Comparison of ENCODE assay signal across 19 cellular contexts in genomic region chr17:63837480-63837879, GRCh38. TPM values are rescaled to one million over a fixed set of nuclear protein-coding genes. Genes with fewer than 3 reads are reported as not detected.
A peak's percentile ranks its signal among the peaks of the same experiment; 100 is the strongest.
DNase-seq lines count a peak whose midpoint lies in the region; ATAC-seq, FAIRE-seq and TF ChIP-seq lines count a peak whose summit lies in the region.
"Had no signal": no experiment of that assay in that cellular context is flagged by ENCODE, and none has a peak within 500 bp of the region (broad histone marks: within the 10 kb centered on the region; RNA-seq: fewer than 3 reads in every experiment).

No MANE protein-coding gene starts in this region.

- H3K9me3 Mint-ChIP-seq in MCF 10A (ENCODE audit: unreplicated experiment): no peaks in the 10 kb centered on the region
- no peaks in the 10 kb centered on the region for H3K9me3 Mint-ChIP-seq in effector memory CD8-positive, alpha-beta T cell
- no peaks in the 10 kb centered on the region for H3K9me3 Mint-ChIP-seq in CD8-positive, alpha-beta memory T cell

- dilution Hi-C loops in mammary epithelial cell (cut with HindIII; ENCODE audit: low sequenced_read_pairs): loop anchor here (5.0 kb wide), 1 partner anchor 70 kb away; no protein-coding TSS in a partner anchor

- BruUV-seq in MCF 10A (replicated peaks; lab: Mats Ljungman, UMichigan) (no TSS peak), mammary epithelial cell (replicated peaks; lab: Mats Ljungman, UMichigan) (no TSS peak)

- H3K4me1 ChIP-seq in mammary epithelial cell (ENCODE audit: insufficient read depth, low read length) (peaks cover 46% of the 10 kb centered on the region), prostate gland (replicated peaks) (peaks cover 40% of the 10 kb centered on the region), upper lobe of right lung (peaks cover 49% of the 10 kb centered on the region)
- peaks cover 48% of the 10 kb centered on the region for H3K4me1 ChIP-seq in CD8-positive, alpha-beta memory T cell (ENCODE audit: insufficient read depth, low read length)

- H4K20me1 ChIP-seq in mammary epithelial cell (ENCODE audit: insufficient read depth, low read length): no peaks in the 10 kb centered on the region

- DNase-seq in MCF 10A (ENCODE audit: unreplicated experiment) (no peak), mammary epithelial cell (no peak), prostate gland (ENCODE audit: low spot score) (no peak), upper lobe of right lung (no peak), brain microvascular endothelial cell (no peak), GM12892 (ENCODE audit: insufficient read length) (no peak)
- DNase-seq in effector memory CD8-positive, alpha-beta T cell: no peak
- DNase-seq in CD8-positive, alpha-beta memory T cell: no peak
- DNase-seq: activated CD4-positive, alpha-beta T cell treated with anti-CD3 and anti-CD28 coated beads for 36 hours; NCI-H1048; NCI-H2171 treated with DMSO at 0.1 percent for 48 hours; occipital lobe; stimulated activated CD4-positive, alpha-beta T cell treated with anti-CD3 and anti-CD28 coated beads, Interleukin-12 subunit alpha, Interleukin-12 subunit beta, amount 100 ng/mL, for 4 hours had no signal

- in situ Hi-C loops in mammary epithelial cell (cut with MboI; ENCODE audit: low sequenced_read_pairs in 2 of 2): no loop called here
- in situ Hi-C loops in brain microvascular endothelial cell (cut with HindIII; ENCODE audit: low pct_ligation_motif_present, low sequenced_read_pairs): no loop called here

- peaks cover 25% of the 10 kb centered on the region for H3K4me1 Mint-ChIP-seq in MCF 10A (ENCODE audit: insufficient read depth, unreplicated experiment)
- peaks cover 34 to 38% of the 10 kb centered on the region in 2 donors for H3K4me1 Mint-ChIP-seq in effector memory CD8-positive, alpha-beta T cell (ENCODE audit: low read depth in 2 of 2)
- peaks cover 41 to 57% (median 49%) of the 10 kb centered on the region in 3 donors for H3K4me1 Mint-ChIP-seq in CD8-positive, alpha-beta memory T cell

- no peak for TF ChIP-seq CTCF in MCF 10A (IDR thresholded peaks at IDR 0.05; ENCODE audit: unreplicated experiment)
- TF ChIP-seq CTCF in mammary epithelial cell (conservative IDR thresholded peaks at IDR 0.05 in 1 of 2, IDR thresholded peaks at IDR 0.05 in 1 of 2; ENCODE audit: extremely low read depth in 1 of 2, insufficient read depth in 1 of 2, low read depth in 1 of 2, low read length in 2 of 2): no peak
- TF ChIP-seq CTCF in prostate gland (IDR thresholded peaks at IDR 0.05): no peak
- no peak for TF ChIP-seq CTCF in upper lobe of right lung (IDR thresholded peaks at IDR 0.05)
- no peak for TF ChIP-seq CTCF in brain microvascular endothelial cell (IDR thresholded peaks at IDR 0.05; ENCODE audit: low read depth, low read length, missing control alignments)

- no peak overlapping the region for H3K4me2 ChIP-seq in mammary epithelial cell (ENCODE audit: insufficient read depth, low read depth, low read length)

- CTCF ChIA-PET in MCF 10A (lab: Yijun Ruan, JAX) (interaction anchor here (0.7 to 1.5 kb wide), 3 partner anchors 10 to 57 kb away, joined by 3 to 4 read pairs (median 4); partner anchors contain the start of gene FTSJ3), mammary epithelial cell (lab: Charles Lee; ENCODE audit: low non-redundant PET) (no interaction called here)
- CTCF ChIA-PET in CD8-positive, alpha-beta memory T cell (lab: Charles Lee): interaction anchor here (1.0 to 6.8 kb wide), 4 partner anchors 9 to 127 kb away, joined by 3 to 48 read pairs (median 10); partner anchors contain the start of genes FTSJ3 and PSMC5

- H3K27me3 Mint-ChIP-seq in MCF 10A (ENCODE audit: insufficient read depth, unreplicated experiment): no peaks in the 10 kb centered on the region
- no peaks in the 10 kb centered on the region for H3K27me3 Mint-ChIP-seq in effector memory CD8-positive, alpha-beta T cell
- peaks cover 0 to 1% of the 10 kb centered on the region in 2 donors for H3K27me3 Mint-ChIP-seq in CD8-positive, alpha-beta memory T cell
- H3K27me3 Mint-ChIP-seq: activated CD4-positive, alpha-beta T cell treated with anti-CD3 and anti-CD28 coated beads for 36 hours had no signal

- intact Hi-C loops in MCF 10A (cut with micrococcal nuclease) (loop anchor here (5.0 kb wide), 1 partner anchor 1165 kb away; no protein-coding TSS in a partner anchor), mammary epithelial cell (cut with micrococcal nuclease) (loop anchor here (10.0 kb wide), 1 partner anchor 413 kb away; no protein-coding TSS in a partner anchor), prostate gland (cut with DNase I) (no loop called here), upper lobe of right lung (cut with DNase I) (no loop called here)

- POLR2A ChIA-PET in MCF 10A (lab: Yijun Ruan, JAX): interaction anchor here (1.5 to 9.6 kb wide), 4 partner anchors 10 to 97 kb away, joined by 4 to 187 read pairs (median 8); partner anchors contain the start of genes FTSJ3 and PSMC5
- POLR2A ChIA-PET in CD8-positive, alpha-beta memory T cell (lab: Charles Lee): no interaction called here

- H3K9ac ChIP-seq in mammary epithelial cell (ENCODE audit: insufficient read depth, low read length): no peak overlapping the region

- H3K27ac Mint-ChIP-seq in MCF 10A (ENCODE audit: low read depth, unreplicated experiment): peak overlapping the region; percentile 89
- H3K27ac Mint-ChIP-seq in effector memory CD8-positive, alpha-beta T cell: peak overlapping the region; percentile 68 to 78
- H3K27ac Mint-ChIP-seq in CD8-positive, alpha-beta memory T cell: no peak overlapping the region

- TF ChIP-seq POLR2A in prostate gland (IDR thresholded peaks at IDR 0.05) (no peak), GM12892 (IDR thresholded peaks at IDR 0.05; ENCODE audit: low read depth, low read length) (no peak)

- no peak overlapping the region for H3K4me3 ChIP-seq in mammary epithelial cell (replicated peaks in 1 of 3; ENCODE audit: insufficient read depth in 1 of 3, low read depth in 2 of 3, low read length in 3 of 3)
- no peak overlapping the region for H3K4me3 ChIP-seq in prostate gland
- H3K4me3 ChIP-seq in upper lobe of right lung: no peak overlapping the region
- no peak overlapping the region for H3K4me3 ChIP-seq in brain microvascular endothelial cell (ENCODE audit: low read depth, low read length)
- no peak overlapping the region for H3K4me3 ChIP-seq in CD8-positive, alpha-beta memory T cell (ENCODE audit: low read length)

- H3K9me3 ChIP-seq in mammary epithelial cell (replicated peaks; ENCODE audit: insufficient read depth, low read length) (no peaks in the 10 kb centered on the region), prostate gland (no peaks in the 10 kb centered on the region), upper lobe of right lung (no peaks in the 10 kb centered on the region)
- no peaks in the 10 kb centered on the region for H3K9me3 ChIP-seq in CD8-positive, alpha-beta memory T cell (ENCODE audit: low read length)

- ATAC-seq in effector memory CD8-positive, alpha-beta T cell (replicated peaks): no peak
- no peak for ATAC-seq in upper lobe of right lung
- ATAC-seq: activated CD4-positive, alpha-beta T cell treated with anti-CD3 and anti-CD28 coated beads for 36 hours had no signal

- H3K79me2 ChIP-seq in mammary epithelial cell (ENCODE audit: insufficient read depth, low read length): peaks cover 77% of the 10 kb centered on the region

- peaks cover 60% of the 10 kb centered on the region for H3K36me3 Mint-ChIP-seq in MCF 10A (ENCODE audit: insufficient read depth, unreplicated experiment)
- peaks cover 65% of the 10 kb centered on the region for H3K36me3 Mint-ChIP-seq in effector memory CD8-positive, alpha-beta T cell (ENCODE audit: insufficient read depth)
- H3K36me3 Mint-ChIP-seq in CD8-positive, alpha-beta memory T cell: peaks cover 0 to 59% (median 7%) of the 10 kb centered on the region in 3 donors

- no peak for FAIRE-seq in GM12892 (lab: Jason Lieb, UNC)
- FAIRE-seq: D721Med, GM18507 had no signal

- H3K36me3 ChIP-seq in mammary epithelial cell (ENCODE audit: insufficient read depth, low read length) (peaks cover 23% of the 10 kb centered on the region), prostate gland (peaks cover 19 to 29% of the 10 kb centered on the region in 2 donors), upper lobe of right lung (peaks cover 50% of the 10 kb centered on the region), brain microvascular endothelial cell (replicated peaks) (peaks cover 31% of the 10 kb centered on the region)
- H3K36me3 ChIP-seq in CD8-positive, alpha-beta memory T cell (ENCODE audit: insufficient read depth, low read length): peaks cover 29% of the 10 kb centered on the region

- H3K27ac ChIP-seq in mammary epithelial cell (ENCODE audit: insufficient read depth, low read depth, low read length) (no peak overlapping the region), prostate gland (peak overlapping the region; percentile 84 to 94), upper lobe of right lung (peak overlapping the region; percentile 94), brain microvascular endothelial cell (no peak overlapping the region)
- no peak overlapping the region for H3K27ac ChIP-seq in CD8-positive, alpha-beta memory T cell (ENCODE audit: low read depth, low read length)

- WGBS in mammary epithelial cell (ENCODE audit: low coverage, missing lambda C conversion rate): 73% methylated on average over 11 of the region's 12 CpGs
- WGBS in prostate gland: 77% methylated on average over 12 of the region's 12 CpGs

- no peak overlapping the region for H2AFZ ChIP-seq in mammary epithelial cell (ENCODE audit: low read depth, low read length)

- no peak overlapping the region for H3K4me3 Mint-ChIP-seq in MCF 10A (ENCODE audit: unreplicated experiment)
- peak overlapping the region in 1 of 2 donors; percentile 29 for H3K4me3 Mint-ChIP-seq in effector memory CD8-positive, alpha-beta T cell
- no peak overlapping the region for H3K4me3 Mint-ChIP-seq in CD8-positive, alpha-beta memory T cell
- H3K4me3 Mint-ChIP-seq: activated CD4-positive, alpha-beta T cell treated with anti-CD3 and anti-CD28 coated beads for 36 hours had no signal

- H3K27me3 ChIP-seq in mammary epithelial cell (ENCODE audit: insufficient read depth, low read length) (no peaks in the 10 kb centered on the region), prostate gland (replicated peaks; ENCODE audit: insufficient read depth) (no peaks in the 10 kb centered on the region), upper lobe of right lung (no peaks in the 10 kb centered on the region), brain microvascular endothelial cell (replicated peaks) (no peaks in the 10 kb centered on the region)
- H3K27me3 ChIP-seq in CD8-positive, alpha-beta memory T cell (ENCODE audit: insufficient read depth, low read length, poor library complexity, severe bottlenecking): no peaks in the 10 kb centered on the region

RNA-seq across cellular contexts. Expression of gene SMARCD2, which starts 5.0 kb away (rescaled TPM):
- total RNA-seq in MCF 10A (2022) (43.7 and 54.6 TPM in 2 replicates), mammary epithelial cell (10 to 100 TPM; 66.1 to 75.3 TPM), prostate gland (100 to 1,000 TPM; 182 to 247 TPM), upper lobe of right lung (74.6 TPM)
- polyA plus RNA-seq in mammary epithelial cell: 77.9 TPM
- 102 TPM for polyA minus RNA-seq in mammary epithelial cell
- total RNA-seq in CD8-positive, alpha-beta memory T cell: 100 to 1,000 TPM in 1 of 2 experiments, 10 to 100 TPM in 1; 96.8 to 107 TPM
- polyA plus RNA-seq in CD8-positive, alpha-beta memory T cell: 121 TPM
- polyA plus RNA-seq in GM12892 (2012; ENCODE audit: missing spikeins): 47.5 TPM

RNA-seq across cellular contexts. Expression of gene FTSJ3, which starts 10.0 kb away (rescaled TPM):
- total RNA-seq in MCF 10A (2022) (36.7 and 49.5 TPM in 2 replicates), mammary epithelial cell (10 to 100 TPM; 39.5 to 49.0 TPM), prostate gland (10 to 100 TPM; 29.4 to 46.6 TPM), upper lobe of right lung (39.4 TPM)
- 32.0 TPM for polyA plus RNA-seq in mammary epithelial cell
- polyA minus RNA-seq in mammary epithelial cell: 52.4 TPM
- 100 to 1,000 TPM in 1 of 2 experiments, 10 to 100 TPM in 1; 98.1 to 102 TPM for total RNA-seq in CD8-positive, alpha-beta memory T cell
- polyA plus RNA-seq in CD8-positive, alpha-beta memory T cell: 34.8 TPM
- polyA plus RNA-seq in GM12892 (2012; ENCODE audit: missing spikeins): 27.1 TPM

RNA-seq across cellular contexts. Expression of gene PSMC5, which starts 10.2 kb away (rescaled TPM):
- total RNA-seq in MCF 10A (2022): 148 and 151 TPM in 2 replicates
- total RNA-seq in mammary epithelial cell: 100 to 1,000 TPM in 1 of 2 donors, 10 to 100 TPM in 1; 44.8 to 132 TPM
- 203 TPM for polyA plus RNA-seq in mammary epithelial cell
- polyA minus RNA-seq in mammary epithelial cell: 238 TPM
- total RNA-seq in prostate gland: 100 to 1,000 TPM in 1 of 2 donors, 10 to 100 TPM in 1; 94.0 to 109 TPM
- total RNA-seq in upper lobe of right lung: 105 TPM
- 100 to 1,000 TPM; 208 to 212 TPM for total RNA-seq in CD8-positive, alpha-beta memory T cell
- polyA plus RNA-seq in CD8-positive, alpha-beta memory T cell: 201 TPM
- 119 TPM for polyA plus RNA-seq in GM12892 (2012; ENCODE audit: missing spikeins)

RNA-seq across cellular contexts. Expression of gene CSH2, which starts 36.0 kb away (rescaled TPM):
- total RNA-seq in MCF 10A (2022): not detected in 2 replicates
- total RNA-seq in mammary epithelial cell: not detected
- polyA plus RNA-seq in mammary epithelial cell: not detected
- polyA minus RNA-seq in mammary epithelial cell: not detected
- total RNA-seq in prostate gland: not detected
- total RNA-seq in upper lobe of right lung: not detected
- total RNA-seq in CD8-positive, alpha-beta memory T cell: not detected
- polyA plus RNA-seq in CD8-positive, alpha-beta memory T cell: not detected
- not detected for polyA plus RNA-seq in GM12892 (2012; ENCODE audit: missing spikeins)
- total RNA-seq: activated CD4-positive, alpha-beta T cell treated with anti-CD3 and anti-CD28 coated beads for 36 hours; dermis microvascular lymphatic vessel endothelial cell; mesenteric fat pad; occipital lobe; ureter had no signal
- polyA plus RNA-seq: adipose tissue had no signal

RNA-seq across cellular contexts. Expression of gene GH2, which starts 44.3 kb away (rescaled TPM):
- total RNA-seq in MCF 10A (2022) (not detected in 2 replicates), mammary epithelial cell (not detected), prostate gland (not detected), upper lobe of right lung (not detected)
- polyA plus RNA-seq in mammary epithelial cell: not detected
- polyA minus RNA-seq in mammary epithelial cell: not detected
- not detected for total RNA-seq in CD8-positive, alpha-beta memory T cell
- polyA plus RNA-seq in CD8-positive, alpha-beta memory T cell: not detected
- not detected for polyA plus RNA-seq in GM12892 (2012; ENCODE audit: missing spikeins)
- total RNA-seq: activated CD4-positive, alpha-beta T cell treated with anti-CD3 and anti-CD28 coated beads for 36 hours; dermis microvascular lymphatic vessel endothelial cell; mesenteric fat pad; occipital lobe; ureter had no signal
- polyA plus RNA-seq: adipose tissue had no signal

Comparison
In these comparisons a context has a peak if more than half of its experiments do, and no peak if none do; other contexts are left out.
1. H3K27ac Mint-ChIP-seq: peak in MCF 10A (single experiment) and effector memory CD8-positive, alpha-beta T cell (2 of 2); none in CD8-positive, alpha-beta memory T cell (0 of 8).
2. H3K27ac ChIP-seq: peak in prostate gland (2 of 2) and upper lobe of right lung (single experiment); none in mammary epithelial cell (single experiment), brain microvascular endothelial cell (single experiment) and CD8-positive, alpha-beta memory T cell (single experiment).
3. intact Hi-C loops: an anchor here in MCF 10A (5.0 kb wide) and mammary epithelial cell (10.0 kb wide); none called in prostate gland and upper lobe of right lung.